Comparison of ENCODE assay signal across 1 cellular context in genomic region chr19:17293605-17294004, GRCh38.
TF ChIP-seq lines count a peak whose summit lies in the region.

No MANE protein-coding gene starts in this region.

TF ChIP-seq in K562, 482 proteins besides CTCF, POLR2A, EP300 and RAD21:
- TF ChIP-seq ZNF277 (CRISPR knock-in tag; IDR thresholded peaks at IDR 0.05; ENCODE audit: borderline replicate concordance) (no peak), ADNP (tag; IDR thresholded peaks at IDR 0.05) (no peak), HBP1 (CRISPR knock-in tag; IDR thresholded peaks at IDR 0.05) (no peak), SMARCA4 (IDR thresholded peaks at IDR 0.05) (no peak), ZNF121 (CRISPR knock-in tag; conservative IDR thresholded peaks at IDR 0.05) (peak; percentile 77), SPI1 (IDR thresholded peaks at IDR 0.05; ENCODE audit: borderline replicate concordance, low read depth, low read length) (no peak)
